ENCODE assay signal across 8 cellular contexts in the genomic region with DNA sequence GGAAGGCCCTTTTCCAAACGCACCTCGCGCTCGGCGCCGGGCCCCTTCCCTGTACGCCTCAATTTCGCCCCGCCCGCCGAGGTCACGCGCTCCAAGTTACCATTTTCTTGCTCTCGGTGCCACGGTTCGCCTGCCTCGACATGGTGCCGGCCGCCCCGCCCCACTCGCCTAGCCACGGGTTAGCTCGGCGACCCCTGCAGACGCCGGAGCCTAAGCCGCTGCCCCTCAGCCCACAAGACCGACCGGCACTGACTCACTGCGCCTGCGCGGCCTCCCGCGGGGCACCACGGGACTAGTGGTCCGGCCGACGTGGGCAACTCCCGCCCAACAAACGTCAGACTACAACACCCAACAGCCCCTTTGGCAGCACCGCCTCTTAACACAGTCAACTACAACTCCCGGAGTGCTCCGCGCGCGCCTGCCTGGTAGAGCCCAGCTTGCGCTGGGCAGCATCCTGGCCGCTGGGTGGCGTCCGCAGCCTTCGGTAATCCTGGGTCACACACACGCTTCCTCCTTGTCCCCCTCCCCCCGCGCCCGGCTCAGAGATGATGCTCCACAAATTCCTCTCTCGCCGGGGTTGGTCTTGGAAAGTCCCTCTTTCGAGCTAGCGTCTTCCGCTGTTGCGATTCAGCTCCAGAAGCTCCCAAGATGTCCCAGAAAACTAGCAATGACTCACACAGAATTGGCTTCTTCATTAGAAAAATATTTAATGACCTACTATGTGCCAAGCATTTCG. TPM values are rescaled to one million over a fixed set of nuclear protein-coding genes. Genes with fewer than 3 reads are reported as not detected.
A peak's percentile ranks its signal among the peaks of the same experiment; 100 is the strongest.
DNase-seq lines count a peak whose midpoint lies in the region; ATAC-seq and TF ChIP-seq lines count a peak whose summit lies in the region.

A gene (minus strand): TSS at position 250 of the 736 bp plus-strand sequence. CDS start 108 bp downstream, at position 142.

- H3K79me2 ChIP-seq in PC-3 (ENCODE audit: low read length): peaks cover 44% of the 10 kb centered on the region

- DNase-seq in DMS79 (lab: John Stamatoyannopoulos, UW) (peak; percentile 99), PC-3 (peak; percentile 99), activated T-cell treated with anti-CD3 and anti-CD28 coated beads for 48 hours (ENCODE audit: low read depth) (peak; percentile 99), epithelial cell of prostate (ENCODE audit: low read depth, low spot score) (peak; percentile 98), mucosa of gallbladder (ENCODE audit: low spot score) (peak; percentile 100)
- peak; percentile 99 for DNase-seq in Jurkat, Clone E6-1 (ENCODE audit: low read depth, low spot score)
- DNase-seq in stimulated activated CD8-positive, alpha-beta memory T cell treated with anti-CD3 and anti-CD28 coated beads, Interleukin-4, amount 100 ng/mL, for 4 hours (ENCODE audit: low read depth in 2 of 2, low spot score in 1 of 2): peak; percentile 96 to 100

- H3K4me3 ChIP-seq in Jurkat, Clone E6-1 (ENCODE audit: low read length): peak within 1 kb of the TSS; percentile 93
- peak within 1 kb of the TSS; percentile 94 for H3K4me3 ChIP-seq in PC-3 (ENCODE audit: low read length)

- CTCF ChIA-PET in PC-3 (lab: Charles Lee): interaction anchor here (0.6 to 1.8 kb wide), 14 partner anchors 13 to 194 kb away, joined by 3 to 31 read pairs (median 4); a partner anchor contains a TSS

- peak within 1 kb of the TSS; percentile 89 for H3K9ac ChIP-seq in PC-3 (ENCODE audit: low read length)

- H3K27ac ChIP-seq in PC-3 (ENCODE audit: low read length) (peak within 1 kb of the TSS; percentile 96), epithelial cell of prostate (peak within 1 kb of the TSS; percentile 100)

- 0 out of 2 replicates have a peak, but pooled peaks cover 7% of the 10 kb centered on the region for H4K20me1 ChIP-seq in PC-3 (ENCODE audit: low read length)

- no peaks in the 10 kb centered on the region for H3K9me3 ChIP-seq in PC-3 (ENCODE audit: low read length)

- POLR2A ChIA-PET in PC-3 (lab: Charles Lee; ENCODE audit: unreplicated experiment): interaction anchor here (0.6 to 1.0 kb wide), 6 partner anchors 10 to 150 kb away, joined by 3 to 14 read pairs (median 3); no protein-coding TSS in a partner anchor

- BruUV-seq in PC-3 (replicated peaks; lab: Mats Ljungman, UMichigan): no TSS peak

- no peaks in the 10 kb centered on the region for H3K9me2 ChIP-seq in PC-3 (replicated peaks; ENCODE audit: low read length)

- H3K36me3 ChIP-seq in PC-3 (ENCODE audit: low read depth, low read length): 0 out of 2 replicates have a peak, but pooled peaks cover 4% of the 10 kb centered on the region

- H3K4me2 ChIP-seq in PC-3 (ENCODE audit: low read length): peak within 1 kb of the TSS; percentile 92

- intact Hi-C loops in PC-3 (cut with micrococcal nuclease): loop anchor here (1.0 to 5.0 kb wide), 6 partner anchors 12 to 136 kb away; a partner anchor contains a TSS

- peaks cover 27% of the 10 kb centered on the region for H3K4me1 ChIP-seq in PC-3 (ENCODE audit: insufficient read depth, low read length)

- no peaks in the 10 kb centered on the region for H3F3A ChIP-seq in PC-3 (ENCODE audit: low read length, unreplicated experiment)

- H3K27me3 ChIP-seq in PC-3 (ENCODE audit: low read length): no peaks in the 10 kb centered on the region

- ATAC-seq in GM21619 (IDR thresholded peaks at IDR 0.05; ENCODE audit: unreplicated experiment) (peak; percentile 84), PC-3 (peak; percentile 86)

- peak within 1 kb of the TSS; percentile 76 for H2AFZ ChIP-seq in PC-3 (ENCODE audit: low read length)

- peak; percentile 96 for TF ChIP-seq CTCF in PC-3 (conservative IDR thresholded peaks at IDR 0.05; ENCODE audit: low read depth, low read length)

RNA-seq across cellular contexts. Expression of the gene that starts here (rescaled TPM):
- polyA plus RNA-seq in Jurkat, Clone E6-1 (2012; ENCODE audit: insufficient read depth, insufficient read length): 129 TPM
- total RNA-seq in PC-3 (2014; rRNA removed): 119 and 236 TPM in 2 replicates
- 57.7 TPM for total RNA-seq in mucosa of gallbladder

Comparison
In these comparisons a context has a peak if more than half of its experiments do, and no peak if none do; other contexts are left out.
1. Peak in every context shown above with its lines: DNase-seq, ATAC-seq, H3K4me3 ChIP-seq and H3K27ac ChIP-seq.